ENCODE assay signal across 8 cellular contexts in the genomic region with DNA sequence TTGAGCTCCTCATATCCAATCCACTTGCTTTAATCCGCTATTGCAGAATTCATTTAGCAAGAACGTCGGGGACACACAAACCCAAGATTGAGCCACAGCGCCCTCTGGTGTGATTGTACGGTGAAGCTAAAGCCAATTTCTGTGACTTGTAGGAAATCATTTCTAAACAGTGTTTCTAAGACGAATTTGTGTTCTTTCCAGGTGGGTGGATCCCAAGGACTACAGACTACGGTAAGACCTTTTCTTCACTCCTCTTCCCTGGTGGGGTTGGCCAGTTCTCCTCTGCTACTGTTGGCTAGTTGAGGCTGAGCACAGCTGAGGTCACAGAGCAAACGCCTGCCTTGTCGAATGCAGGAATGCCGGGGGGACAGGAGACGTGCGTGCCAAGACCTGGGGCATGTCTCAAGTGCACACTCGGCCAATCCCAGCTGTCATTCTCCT. TPM values are rescaled to one million over a fixed set of nuclear protein-coding genes. Genes with fewer than 3 reads are reported as not detected.
DNase-seq lines count a peak whose midpoint lies in the region; ATAC-seq and TF ChIP-seq lines count a peak whose summit lies in the region.

No MANE protein-coding gene starts in this region.

- DNase-seq in HL-60 (ENCODE audit: low read depth in 1 of 2, low spot score in 1 of 2) (peak; percentile 13 to 63), NOMO-1 treated with dmso at 0.1 percent for 144 hours (lab: John Stamatoyannopoulos, UW; ENCODE audit: unreplicated experiment) (peak; percentile 30), activated T-cell treated with anti-CD3 and anti-CD28 coated beads for 24 hours (ENCODE audit: low read depth) (peak; percentile 59), esophagus squamous epithelium (lab: John Stamatoyannopoulos, UW) (no peak)
- DNase-seq in naive thymus-derived CD8-positive, alpha-beta T cell = peak; percentile 39 to 87 (median 62)
- DNase-seq in stimulated activated effector memory CD8-positive, alpha-beta T cell treated with anti-CD3 and anti-CD28 coated beads, Interleukin-12 subunit alpha, Interleukin-12 subunit beta, amount 100 ng/mL, for 72 hours (ENCODE audit: low spot score in 2 of 2) = peak; percentile 66 to 85

- H3K36me3 Mint-ChIP-seq in naive thymus-derived CD8-positive, alpha-beta T cell = no peaks in the 10 kb centered on the region
- H3K36me3 Mint-ChIP-seq in stimulated activated effector memory CD8-positive, alpha-beta T cell treated with anti-CD3 and anti-CD28 coated beads, Interleukin-12 subunit alpha, Interleukin-12 subunit beta, amount 100 ng/mL, for 72 hours = no peaks in the 10 kb centered on the region

- H3K9me3 Mint-ChIP-seq in naive thymus-derived CD8-positive, alpha-beta T cell = no peaks in the 10 kb centered on the region
- H3K9me3 Mint-ChIP-seq in stimulated activated effector memory CD8-positive, alpha-beta T cell treated with anti-CD3 and anti-CD28 coated beads, Interleukin-12 subunit alpha, Interleukin-12 subunit beta, amount 100 ng/mL, for 72 hours = no peaks in the 10 kb centered on the region

- no peak overlapping the region for H3K4me3 Mint-ChIP-seq in naive thymus-derived CD8-positive, alpha-beta T cell
- H3K4me3 Mint-ChIP-seq in stimulated activated effector memory CD8-positive, alpha-beta T cell treated with anti-CD3 and anti-CD28 coated beads, Interleukin-12 subunit alpha, Interleukin-12 subunit beta, amount 100 ng/mL, for 72 hours = no peak overlapping the region

- H3K27me3 ChIP-seq in HL-60 (ENCODE audit: insufficient read depth, poor library complexity, severe bottlenecking) (peaks cover 8% of the 10 kb centered on the region), esophagus squamous epithelium (peaks cover 0 to 41% (median 0%) of the 10 kb centered on the region in 4 donors)

- H3K9me3 ChIP-seq in esophagus squamous epithelium = no peaks in the 10 kb centered on the region

- peak in 1 of 2 donors; percentile 53 for ATAC-seq in naive thymus-derived CD8-positive, alpha-beta T cell
- ATAC-seq in stimulated activated effector memory CD8-positive, alpha-beta T cell treated with anti-CD3 and anti-CD28 coated beads, Interleukin-12 subunit alpha, Interleukin-12 subunit beta, amount 100 ng/mL, for 72 hours = peak; percentile 49
- ATAC-seq in HG03354 (IDR thresholded peaks at IDR 0.05; ENCODE audit: poor library complexity, severe bottlenecking, unreplicated experiment) = no peak

- H3K27me3 Mint-ChIP-seq in naive thymus-derived CD8-positive, alpha-beta T cell = peaks cover 8 to 34% (median 23%) of the 10 kb centered on the region in 5 donors

- no peak overlapping the region for H3K4me3 ChIP-seq in HL-60 (replicated peaks; ENCODE audit: insufficient read depth, low read length)
- peak overlapping the region in 3 of 4 donors; percentile 26 to 49 (median 27) for H3K4me3 ChIP-seq in esophagus squamous epithelium

- POLR2A ChIA-PET in naive thymus-derived CD8-positive, alpha-beta T cell (lab: Charles Lee) = no interaction called here

- WGBS in esophagus squamous epithelium, 2 donors = 11 to 15% methylated on average over 13 of the region's 13 CpGs

- peaks cover 5 to 11% (median 10%) of the 10 kb centered on the region in 4 donors for H3K4me1 Mint-ChIP-seq in naive thymus-derived CD8-positive, alpha-beta T cell
- H3K4me1 Mint-ChIP-seq in stimulated activated effector memory CD8-positive, alpha-beta T cell treated with anti-CD3 and anti-CD28 coated beads, Interleukin-12 subunit alpha, Interleukin-12 subunit beta, amount 100 ng/mL, for 72 hours = peaks cover 11% of the 10 kb centered on the region

- no peaks in the 10 kb centered on the region for H3K36me3 ChIP-seq in esophagus squamous epithelium

- peaks cover 0 to 7% (median 0%) of the 10 kb centered on the region in 3 donors for H3K4me1 ChIP-seq in esophagus squamous epithelium

- H3K27ac Mint-ChIP-seq in naive thymus-derived CD8-positive, alpha-beta T cell = no peak overlapping the region
- H3K27ac Mint-ChIP-seq in stimulated activated effector memory CD8-positive, alpha-beta T cell treated with anti-CD3 and anti-CD28 coated beads, Interleukin-12 subunit alpha, Interleukin-12 subunit beta, amount 100 ng/mL, for 72 hours = no peak overlapping the region

- H3K27ac ChIP-seq in C4-2B (no peak overlapping the region), HL-60 (replicated peaks) (no peak overlapping the region), esophagus squamous epithelium (no peak overlapping the region)

- TF ChIP-seq CTCF in C4-2B (conservative IDR thresholded peaks at IDR 0.05) (peak; percentile 90), HL-60 (IDR thresholded peaks at IDR 0.05; ENCODE audit: insufficient read depth, low read length) (peak; percentile 67), esophagus squamous epithelium (IDR thresholded peaks at IDR 0.05) (peak; percentile 56 to 83 (median 82))

- TF ChIP-seq POLR2A in esophagus squamous epithelium (IDR thresholded peaks at IDR 0.05) = no peak

- intact Hi-C loops in esophagus squamous epithelium (cut with DNase I) = loop anchor here (5.0 to 10.0 kb wide), 2 partner anchors 121 to 268 kb away; no protein-coding TSS in a partner anchor

RNA-seq across cellular contexts. Expression of a gene that starts 5.2 kb away (rescaled TPM):
- total RNA-seq in esophagus squamous epithelium = 1 to 10 TPM in 1 of 4 donors, under 1 TPM in 2, not detected in 1; under 0.01 to 5.1 (median 0.27) TPM
- total RNA-seq in naive thymus-derived CD8-positive, alpha-beta T cell = not detected
- not detected for polyA plus RNA-seq in naive thymus-derived CD8-positive, alpha-beta T cell
